9 cellular contexts compared by ENCODE assay signal in genomic region chr19:6464070-6464873, GRCh38.
DNase-seq lines count a peak whose midpoint lies in the region; ATAC-seq and TF ChIP-seq lines count a peak whose summit lies in the region.
"Had no signal": no experiment of that assay in that cellular context is flagged by ENCODE, and none has a peak within 500 bp of the region (broad histone marks: within the 10 kb centered on the region; RNA-seq: fewer than 3 reads in every experiment).

A gene with protein sequence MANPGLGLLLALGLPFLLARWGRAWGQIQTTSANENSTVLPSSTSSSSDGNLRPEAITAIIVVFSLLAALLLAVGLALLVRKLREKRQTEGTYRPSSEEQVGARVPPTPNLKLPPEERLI (plus strand): TSS chr19:6464271. CDS start chr19:6464702, 431 bp downstream.

- no peaks in the 10 kb centered on the region for H3K27me3 ChIP-seq in iPS DF 6.9 (ENCODE audit: control insufficient read depth, insufficient read depth, low read length)

- H3K36me3 ChIP-seq in iPS DF 6.9 (ENCODE audit: control insufficient read depth, insufficient read depth, low read length) = peaks cover 6% of the 10 kb centered on the region; the same call in 1 of the 2 replicates

- TF ChIP-seq CTCF in GM10266 (IDR thresholded peaks at IDR 0.05; ENCODE audit: control insufficient read depth, insufficient read depth, low read depth, missing control alignments) = no peak

- no peaks in the 10 kb centered on the region; the same call in 1 of the 2 replicates for H3K4me1 ChIP-seq in iPS DF 6.9 (ENCODE audit: control insufficient read depth, insufficient read depth, low read length)

- no peak within 1 kb of the TSS for H3K27ac ChIP-seq in iPS DF 6.9 (ENCODE audit: low read length)

- WGBS in iPS DF 6.9 (ENCODE audit: insufficient coverage, insufficient read length) = no CpG with 5 or more reads among the region's 65 CpGs

- ATAC-seq in HG02623 (IDR thresholded peaks at IDR 0.05; ENCODE audit: unreplicated experiment) (no peak), HG02981 (IDR thresholded peaks at IDR 0.05; ENCODE audit: unreplicated experiment) (no peak)

- no peaks in the 10 kb centered on the region for H3K9me3 ChIP-seq in iPS DF 6.9 (ENCODE audit: control insufficient read depth, insufficient read depth, low read length)

- DNase-seq in HuH-7 (ENCODE audit: low spot score) = peak; percentile 64
- peak; percentile 43 for DNase-seq in activated CD4-positive, alpha-beta T cell treated with anti-CD3 and anti-CD28 coated beads for 1 hour
- peak; percentile 91 for DNase-seq in iPS DF 6.9 (ENCODE audit: low read depth, low spot score)
- peak in 2 of 3 experiments; percentile 28 to 44 for DNase-seq in stimulated activated CD4-positive, alpha-beta T cell treated with anti-CD3 and anti-CD28 coated beads, TNF-alpha, amount 100 ng/mL, for 4 hours (ENCODE audit: low read depth in 3 of 3)
- DNase-seq in globus pallidus (ENCODE audit: low spot score) = no peak
- DNase-seq in GM10266 (ENCODE audit: extremely low spot score) = no peak
- DNase-seq: IMR-90 had no signal

- peak within 1 kb of the TSS; percentile 79 for H3K4me3 ChIP-seq in iPS DF 6.9 (ENCODE audit: low read length)

Comparison
In these comparisons a context has a peak if more than half of its experiments do, and no peak if none do; other contexts are left out.
1. DNase-seq: peak in HuH-7 (single experiment), activated CD4-positive, alpha-beta T cell treated with anti-CD3 and anti-CD28 coated beads for 1 hour (single experiment), iPS DF 6.9 (single experiment) and stimulated activated CD4-positive, alpha-beta T cell treated with anti-CD3 and anti-CD28 coated beads, TNF-alpha, amount 100 ng/mL, for 4 hours (2 of 3); none in globus pallidus (single experiment) and GM10266 (single experiment).